Comparison of ENCODE assay signal across 1 cellular context in genomic region chr12:31749024-31749704, GRCh38.
TF ChIP-seq lines count a peak whose summit lies in the region.

No MANE protein-coding gene starts in this region.

TF ChIP-seq in HepG2, 621 proteins besides CTCF, POLR2A, EP300 and RAD21 (continued from another document and continues in another):
- TF ChIP-seq MTF1 (CRISPR knock-in tag; IDR thresholded peaks at IDR 0.05): no peak
- TF ChIP-seq ZNF605 (CRISPR knock-in tag; IDR thresholded peaks at IDR 0.05): peak; percentile 94
- no peak for TF ChIP-seq DRAP1 (CRISPR knock-in tag; IDR thresholded peaks at IDR 0.05)
- TF ChIP-seq MTERF4 (CRISPR knock-in tag; IDR thresholded peaks at IDR 0.05): no peak
- no peak for TF ChIP-seq ZFP41 (CRISPR knock-in tag; IDR thresholded peaks at IDR 0.05; ENCODE audit: borderline replicate concordance)
- no peak for TF ChIP-seq NFAT5 (CRISPR knock-in tag; IDR thresholded peaks at IDR 0.05)
- no peak for TF ChIP-seq ZFP82 (CRISPR knock-in tag; IDR thresholded peaks at IDR 0.05; ENCODE audit: borderline replicate concordance)
- TF ChIP-seq ZNF746 (CRISPR knock-in tag; IDR thresholded peaks at IDR 0.05): peak; percentile 84; the same call in 1 of the 2 replicates
- TF ChIP-seq ZBTB21 (CRISPR knock-in tag; IDR thresholded peaks at IDR 0.05): peak; percentile 82
- peak; percentile 86; the same call in 1 of the 2 replicates for TF ChIP-seq ZIK1 (CRISPR knock-in tag; IDR thresholded peaks at IDR 0.05; ENCODE audit: borderline replicate concordance, low read depth)
- no peak for TF ChIP-seq ZFP91 (CRISPR knock-in tag; IDR thresholded peaks at IDR 0.05; ENCODE audit: borderline replicate concordance)
- TF ChIP-seq ZNF280B (CRISPR knock-in tag; IDR thresholded peaks at IDR 0.05; ENCODE audit: borderline replicate concordance): no peak
- TF ChIP-seq MTA3 (CRISPR knock-in tag; IDR thresholded peaks at IDR 0.05): no peak
- TF ChIP-seq ATRX (CRISPR knock-in tag; IDR thresholded peaks at IDR 0.05; ENCODE audit: borderline replicate concordance): no peak
- TF ChIP-seq ZNF782 (CRISPR knock-in tag; IDR thresholded peaks at IDR 0.05; ENCODE audit: borderline replicate concordance): no peak
- no peak for TF ChIP-seq ZNF547 (CRISPR knock-in tag; IDR thresholded peaks at IDR 0.05)
- TF ChIP-seq NCOA5 (CRISPR knock-in tag; IDR thresholded peaks at IDR 0.05): no peak
- peak; percentile 91 for TF ChIP-seq ELF3 (CRISPR knock-in tag; IDR thresholded peaks at IDR 0.05)
- no peak for TF ChIP-seq POLR2AphosphoS2 (IDR thresholded peaks at IDR 0.05; ENCODE audit: low read depth, low read length)
- peak; percentile 90 for TF ChIP-seq ERF (CRISPR knock-in tag; IDR thresholded peaks at IDR 0.05)
- TF ChIP-seq ATF3 (CRISPR knock-in tag; IDR thresholded peaks at IDR 0.05): peak; percentile 98
- TF ChIP-seq HMGXB4 (CRISPR knock-in tag; IDR thresholded peaks at IDR 0.05; ENCODE audit: borderline replicate concordance in 1 of 2, low read depth in 1 of 2): peak in 1 of 2 experiments; percentile 60; a peak in 1 of 4 replicates
- TF ChIP-seq SMYD3 (CRISPR knock-in tag; IDR thresholded peaks at IDR 0.05): peak; percentile 80; the same call in 1 of the 2 replicates
- peak; percentile 89; the same call in 1 of the 2 replicates for TF ChIP-seq ZNF414 (CRISPR knock-in tag; IDR thresholded peaks at IDR 0.05)
- no peak for TF ChIP-seq POLR2AphosphoS5 (IDR thresholded peaks at IDR 0.05; ENCODE audit: low read depth, low read length)
- 0 out of 2 replicates have a peak, but pooled peaks have one; percentile 45 for TF ChIP-seq KLF11 (CRISPR knock-in tag; IDR thresholded peaks at IDR 0.05)
- TF ChIP-seq HDAC1 (CRISPR knock-in tag; IDR thresholded peaks at IDR 0.05): peak; percentile 89
- no peak for TF ChIP-seq ZNF234 (CRISPR knock-in tag; conservative IDR thresholded peaks at IDR 0.05)
- TF ChIP-seq FOSL2 (CRISPR knock-in tag; IDR thresholded peaks at IDR 0.05): peak; percentile 100
- no peak for TF ChIP-seq ZNF776 (CRISPR knock-in tag; IDR thresholded peaks at IDR 0.05)
- peak; percentile 47; the same call in 1 of the 2 replicates for TF ChIP-seq ZNF512 (CRISPR knock-in tag; IDR thresholded peaks at IDR 0.05)
- peak; percentile 99 for TF ChIP-seq ZGPAT (CRISPR knock-in tag; IDR thresholded peaks at IDR 0.05)
- TF ChIP-seq HNF4A (CRISPR knock-in tag; IDR thresholded peaks at IDR 0.05): peak; percentile 98
- TF ChIP-seq TOPORS (CRISPR knock-in tag; IDR thresholded peaks at IDR 0.05): no peak
- no peak for TF ChIP-seq RAD51 (IDR thresholded peaks at IDR 0.05; ENCODE audit: borderline replicate concordance)
- 0 out of 2 replicates have a peak, but pooled peaks have one; percentile 69 for TF ChIP-seq TGIF2 (CRISPR knock-in tag; IDR thresholded peaks at IDR 0.05)
- peak; percentile 86 for TF ChIP-seq SAP130 (CRISPR knock-in tag; IDR thresholded peaks at IDR 0.05; ENCODE audit: low read depth)
- TF ChIP-seq ZNF790 (CRISPR knock-in tag; IDR thresholded peaks at IDR 0.05; ENCODE audit: borderline replicate concordance): no peak
- no peak for TF ChIP-seq ZSCAN30 (CRISPR knock-in tag; IDR thresholded peaks at IDR 0.05)
- TF ChIP-seq TAF15 (IDR thresholded peaks at IDR 0.05; ENCODE audit: low read depth, low read length, poor library complexity, severe bottlenecking): no peak
- no peak for TF ChIP-seq ZFY (CRISPR knock-in tag; IDR thresholded peaks at IDR 0.05)
- no peak for TF ChIP-seq CCAR2 (optimal IDR thresholded peaks at IDR 0.05; ENCODE audit: low read depth, low read length)
- peak; percentile 95 for TF ChIP-seq ZNF878 (CRISPR knock-in tag; IDR thresholded peaks at IDR 0.05)
- TF ChIP-seq MAX (IDR thresholded peaks at IDR 0.05): no peak
- TF ChIP-seq KDM6A (CRISPR knock-in tag; IDR thresholded peaks at IDR 0.05; ENCODE audit: low read depth): peak; percentile 80
- TF ChIP-seq ZNF256 (CRISPR knock-in tag; conservative IDR thresholded peaks at IDR 0.05): peak; percentile 21; the same call in 1 of the 2 replicates
- TF ChIP-seq HMG20A (CRISPR knock-in tag; IDR thresholded peaks at IDR 0.05; ENCODE audit: borderline replicate concordance): peak; percentile 96
- peak; percentile 76 for TF ChIP-seq SKIL (CRISPR knock-in tag; IDR thresholded peaks at IDR 0.05; ENCODE audit: borderline replicate concordance)
